ENCODE assay signal across 35 cellular contexts in genomic region chr16:3906363-3906762, GRCh38.
"Had no signal": no experiment of that assay in that cellular context is flagged by ENCODE, and none has a peak within 500 bp of the region (broad histone marks: within the 10 kb centered on the region; RNA-seq: fewer than 3 reads in every experiment).

No MANE protein-coding gene starts in this region.

- H3K4me3 ChIP-seq: MG63 had no signal

- DNase-seq: Karpas-422, Kasumi-1, MG63, MM.1S, MV-4-11, NCI-H1048, NCI-H1092, NCI-H1092 treated with DMSO at 0.1 percent for 48 hours, NCI-H1105, NCI-H1105 treated with DMSO at 0.1 percent for 48 hours, NCI-H1417, NCI-H1417 treated with DMSO at 0.1 percent for 48 hours, NCI-H1436, NCI-H1436 treated with DMSO at 0.1 percent for 48 hours, NCI-H146, NCI-H1694, NCI-H1694 treated with DMSO at 0.1 percent for 48 hours, NCI-H187, NCI-H187 treated with DMSO at 0.1 percent for 48 hours, NCI-H1930, NCI-H2029, NCI-H2029 treated with DMSO at 0.1 percent for 48 hours, NCI-H2081, NCI-H2081 treated with DMSO at 0.1 percent for 48 hours, NCI-H2107, NCI-H2171, NCI-H2171 treated with DMSO at 0.1 percent for 48 hours, NCI-H2227 treated with DMSO at 0.1 percent for 48 hours, NCI-H226, NCI-H345, NCI-H446, NCI-H446 treated with DMSO at 0.1 percent for 48 hours, NCI-H510A, NCI-H510A treated with DMSO at 0.1 percent for 48 hours had no signal

- H3K36me3 ChIP-seq: MG63 had no signal

- H3K9ac ChIP-seq: KMS-11 had no signal

- H3K4me2 ChIP-seq: KMS-11 had no signal

- H3K9me3 ChIP-seq: MG63 had no signal

- H3K27ac ChIP-seq: KMS-11 had no signal

- H3K27me3 ChIP-seq: MG63 had no signal
